Comparison of ENCODE assay signal across 1 cellular context in genomic region chr12:7439579-7440505, GRCh38.
A peak's percentile ranks its signal among the peaks of the same experiment; 100 is the strongest.
TF ChIP-seq lines count a peak whose summit lies in the region.

No MANE protein-coding gene starts in this region.

TF ChIP-seq in K562, 482 proteins besides CTCF, POLR2A, EP300 and RAD21 (continued from another document and continues in another):
- TF ChIP-seq ZNF318 (IDR thresholded peaks at IDR 0.05; ENCODE audit: borderline replicate concordance in 1 of 2, low read depth in 1 of 2) (no peak), CREB3 (tag; conservative IDR thresholded peaks at IDR 0.05; ENCODE audit: low read depth) (no peak), NFATC3 (IDR thresholded peaks at IDR 0.05) (no peak), PHF20 (IDR thresholded peaks at IDR 0.05; ENCODE audit: partially characterized antibody) (no peak), ZNF830 (CRISPR knock-in tag; IDR thresholded peaks at IDR 0.05) (no peak), KAT2B (IDR thresholded peaks at IDR 0.05; ENCODE audit: low read depth, low read length) (no peak), GMEB1 (CRISPR knock-in tag; IDR thresholded peaks at IDR 0.05) (peak; percentile 91), POLR3G (IDR thresholded peaks at IDR 0.05; ENCODE audit: extremely low read depth, insufficient read length, insufficient replicate concordance) (no peak), MBD2 (IDR thresholded peaks at IDR 0.05; ENCODE audit: borderline replicate concordance, low read depth) (0 out of 2 replicates have a peak, but pooled peaks have one; percentile 20), NFXL1 (CRISPR knock-in tag; IDR thresholded peaks at IDR 0.05) (no peak), ZNF77 (CRISPR knock-in tag; IDR thresholded peaks at IDR 0.05) (no peak), BDP1 (IDR thresholded peaks at IDR 0.05; ENCODE audit: insufficient read depth, insufficient read length) (no peak), TOE1 (IDR thresholded peaks at IDR 0.05; ENCODE audit: borderline replicate concordance) (no peak), TOE1 (CRISPR knock-in tag; IDR thresholded peaks at IDR 0.05; ENCODE audit: borderline replicate concordance, low read depth) (no peak), KDM2B (CRISPR knock-in tag; IDR thresholded peaks at IDR 0.05) (no peak), CSDE1 (IDR thresholded peaks at IDR 0.05) (no peak), TCF7 (IDR thresholded peaks at IDR 0.05; ENCODE audit: borderline replicate concordance) (no peak), CHCHD3 (CRISPR knock-in tag; IDR thresholded peaks at IDR 0.05) (no peak), MEF2D (tag; conservative IDR thresholded peaks at IDR 0.05; ENCODE audit: low read depth) (no peak), SETDB1 (IDR thresholded peaks at IDR 0.05; ENCODE audit: low read length) (no peak), ILK (tag; IDR thresholded peaks at IDR 0.05; ENCODE audit: borderline replicate concordance, low read depth) (no peak), KDM5B (IDR thresholded peaks at IDR 0.05; ENCODE audit: insufficient replicate concordance, low read depth, low read length) (peak; percentile 58), PREB (CRISPR knock-in tag; IDR thresholded peaks at IDR 0.05) (no peak), JUNB (CRISPR knock-in tag; conservative IDR thresholded peaks at IDR 0.05) (no peak), ETS1 (conservative IDR thresholded peaks at IDR 0.05; ENCODE audit: control insufficient read depth, low read depth, low read length) (no peak), MBD1 (CRISPR knock-in tag; IDR thresholded peaks at IDR 0.05) (no peak), USF2 (CRISPR knock-in tag; IDR thresholded peaks at IDR 0.05) (no peak), HMBOX1 (IDR thresholded peaks at IDR 0.05) (no peak), XRCC4 (IDR thresholded peaks at IDR 0.05; ENCODE audit: extremely low read depth, insufficient read depth, insufficient read length) (no peak), KLF6 (CRISPR knock-in tag; IDR thresholded peaks at IDR 0.05; ENCODE audit: borderline replicate concordance) (no peak), KHSRP (IDR thresholded peaks at IDR 0.05) (no peak), SMARCE1 (IDR thresholded peaks at IDR 0.05) (no peak), SMARCB1 (IDR thresholded peaks at IDR 0.05; ENCODE audit: insufficient read length, low read depth) (no peak), MTA3 (IDR thresholded peaks at IDR 0.05; ENCODE audit: borderline replicate concordance) (peak; percentile 82; the same call in 1 of the 2 replicates), STAT5A (IDR thresholded peaks at IDR 0.05; ENCODE audit: borderline replicate concordance, low read length) (no peak), PURB (CRISPR knock-in tag; IDR thresholded peaks at IDR 0.05; ENCODE audit: low read depth) (no peak), PBX2 (CRISPR knock-in tag; IDR thresholded peaks at IDR 0.05; ENCODE audit: low read depth) (no peak), PBX2 (tag; conservative IDR thresholded peaks at IDR 0.05; ENCODE audit: low read depth) (no peak), TBL1XR1 (IDR thresholded peaks at IDR 0.05; ENCODE audit: low read length in 2 of 2) (no peak), NCOA2 (IDR thresholded peaks at IDR 0.05; ENCODE audit: partially characterized antibody in 2 of 2) (no peak), ZBTB5 (IDR thresholded peaks at IDR 0.05) (no peak)
